9 cellular contexts compared by ENCODE assay signal in the genomic region with DNA sequence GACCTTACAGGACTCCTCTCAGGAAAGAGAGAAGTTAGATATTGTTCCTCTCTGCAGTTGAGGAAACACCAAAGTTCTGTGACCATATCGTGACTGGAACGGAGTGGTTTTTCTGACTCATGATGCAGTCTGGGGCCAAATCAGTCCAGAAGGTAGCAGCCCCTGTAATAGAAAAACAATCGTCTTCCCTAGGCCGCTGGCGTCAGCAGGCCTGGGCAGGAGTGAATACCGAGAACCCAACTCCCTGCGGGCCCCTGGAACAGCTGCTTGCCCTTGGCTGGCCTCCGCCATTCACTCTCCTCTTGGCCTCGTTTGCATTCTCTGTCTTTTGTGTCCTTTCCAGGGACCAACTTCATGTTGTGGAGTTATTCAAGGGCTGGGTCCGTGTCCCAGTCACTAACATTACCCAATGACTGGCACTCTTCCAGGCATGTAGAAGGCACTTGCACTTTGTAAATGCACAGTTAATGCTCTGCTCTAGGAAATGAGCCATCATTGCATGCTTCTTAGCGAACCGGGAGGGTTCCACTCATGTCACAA. TPM values are rescaled to one million over a fixed set of nuclear protein-coding genes. Genes with fewer than 3 reads are reported as not detected.
DNase-seq lines count a peak whose midpoint lies in the region; ATAC-seq and TF ChIP-seq lines count a peak whose summit lies in the region.
"Had no signal": no experiment of that assay in that cellular context is flagged by ENCODE, and none has a peak within 500 bp of the region (broad histone marks: within the 10 kb centered on the region; RNA-seq: fewer than 3 reads in every experiment).

No MANE protein-coding gene starts in this region.

- intact Hi-C loops in Caco-2 (cut with micrococcal nuclease; ENCODE audit: unreplicated experiment), result no loop called here

- no peaks in the 10 kb centered on the region for H3K4me1 Mint-ChIP-seq in brain
- H3K4me1 Mint-ChIP-seq in Caco-2 (ENCODE audit: low read depth, unreplicated experiment), result no peaks in the 10 kb centered on the region

- H3K4me3 ChIP-seq in thoracic aorta (no peak overlapping the region), Caco-2 (ENCODE audit: low read depth, low read length) (no peak overlapping the region)

- H3K36me3 ChIP-seq in thoracic aorta (no peaks in the 10 kb centered on the region), Caco-2 (ENCODE audit: control insufficient read depth, insufficient read depth, low read length) (no peaks in the 10 kb centered on the region)

- peak overlapping the region in 4 of 5 experiments; percentile 7 to 68 (median 43) for H3K27ac Mint-ChIP-seq in brain
- no peak overlapping the region for H3K27ac Mint-ChIP-seq in Caco-2 (ENCODE audit: unreplicated experiment)

- POLR2A ChIA-PET in Caco-2 (lab: Charles Lee), result no interaction called here

- H3K9me3 ChIP-seq in thoracic aorta, result no peaks in the 10 kb centered on the region
- no peaks in the 10 kb centered on the region for H3K9me3 ChIP-seq in Caco-2

- TF ChIP-seq CTCF in brain (conservative IDR thresholded peaks at IDR 0.05), result no peak
- TF ChIP-seq CTCF in thoracic aorta (IDR thresholded peaks at IDR 0.05), result no peak
- no peak for TF ChIP-seq CTCF in Caco-2 (IDR thresholded peaks at IDR 0.05; ENCODE audit: insufficient read depth in 1 of 2, low read depth in 1 of 2, low read length in 1 of 2, severe bottlenecking in 1 of 2, unreplicated experiment in 1 of 2)

- CTCF ChIA-PET in Caco-2 (lab: Charles Lee), result no interaction called here

- peak overlapping the region; percentile 10 to 17 for H3K27ac ChIP-seq in thoracic aorta

- BruUV-seq in Caco-2 (replicated peaks; lab: Mats Ljungman, UMichigan), result no TSS peak

- H3K27me3 Mint-ChIP-seq in brain (no peaks in the 10 kb centered on the region), Caco-2 (ENCODE audit: insufficient read depth, unreplicated experiment) (no peaks in the 10 kb centered on the region)

- H3K9me3 Mint-ChIP-seq in brain (peaks cover 5 to 13% (median 10%) of the 10 kb centered on the region in 5 experiments), Caco-2 (ENCODE audit: unreplicated experiment) (no peaks in the 10 kb centered on the region)

- H3K27me3 ChIP-seq in thoracic aorta (replicated peaks; ENCODE audit: insufficient read depth) (no peaks in the 10 kb centered on the region), Caco-2 (replicated peaks; ENCODE audit: control insufficient read depth, insufficient read depth, low read length) (no peaks in the 10 kb centered on the region)

- H3K4me1 ChIP-seq in thoracic aorta (ENCODE audit: control insufficient read depth in 1 of 2, low read depth in 2 of 2) (peaks cover 6 to 13% of the 10 kb centered on the region in 2 donors), Caco-2 (peaks cover 5% of the 10 kb centered on the region; the same call in 1 of the 2 replicates)

- ATAC-seq in thoracic aorta (ENCODE audit: insufficient number of reproducible peaks, low FRiP score, low read depth), result peak; percentile 90
- no peak for ATAC-seq in GM21423 (IDR thresholded peaks at IDR 0.05; ENCODE audit: unreplicated experiment)
- ATAC-seq in HG02623 (IDR thresholded peaks at IDR 0.05; ENCODE audit: unreplicated experiment), result no peak
- no peak for ATAC-seq in GM18868 (IDR thresholded peaks at IDR 0.05; ENCODE audit: unreplicated experiment)

- H3K36me3 Mint-ChIP-seq in brain (peaks cover 85% of the 10 kb centered on the region), Caco-2 (ENCODE audit: insufficient read depth, unreplicated experiment) (no peaks in the 10 kb centered on the region)

- no peak overlapping the region for H3K4me3 Mint-ChIP-seq in brain
- no peak overlapping the region for H3K4me3 Mint-ChIP-seq in Caco-2 (ENCODE audit: unreplicated experiment)

- DNase-seq in NCI-H1694 (lab: John Stamatoyannopoulos, UW), result peak; percentile 78
- DNase-seq in hepatic stellate cell (ENCODE audit: low spot score), result peak; percentile 6
- DNase-seq in thoracic aorta (ENCODE audit: low spot score), result peak; percentile 60
- DNase-seq in Caco-2, result no peak
- DNase-seq: NK-92 treated with Interleukin-12 subunit alpha and Interleukin-12 subunit beta, amount 100 ng/mL, for 24 hours had no signal

RNA-seq across cellular contexts. Expression of a gene that starts 10.9 kb away (rescaled TPM):
- polyA plus RNA-seq in brain (ENCODE audit: insufficient read depth, low read depth, low replicate concordance), result 1.7 TPM
- total RNA-seq in thoracic aorta (1 to 10 TPM in 1 of 2 donors, under 1 TPM in 1; 0.85 to 1.8 TPM), Caco-2 (2022) (0.16 and 0.86 TPM in 2 replicates)

Comparison
In these comparisons a context has a peak if more than half of its experiments do, and no peak if none do; other contexts are left out.
1. DNase-seq: peak in NCI-H1694 (single experiment), hepatic stellate cell (single experiment) and thoracic aorta (single experiment); none in Caco-2 (0 of 2).